ENCODE assay signal across 26 cellular contexts in genomic region chr3:108106031-108106430, GRCh38. TPM values are rescaled to one million over a fixed set of nuclear protein-coding genes. Genes with fewer than 3 reads are reported as not detected.
DNase-seq lines count a peak whose midpoint lies in the region; ATAC-seq and TF ChIP-seq lines count a peak whose summit lies in the region.
"Had no signal": no experiment of that assay in that cellular context is flagged by ENCODE, and none has a peak within 500 bp of the region (broad histone marks: within the 10 kb centered on the region; RNA-seq: fewer than 3 reads in every experiment).

No MANE protein-coding gene starts in this region.

- no peak for ATAC-seq in GM21423 (IDR thresholded peaks at IDR 0.05; ENCODE audit: unreplicated experiment)
- ATAC-seq: activated CD8-positive, alpha-beta T cell treated with anti-CD3 and anti-CD28 coated beads for 36 hours; HCT116; pancreas; sciatic nerve had no signal

- no peaks in the 10 kb centered on the region for H3K9me3 ChIP-seq in HEK293 (ENCODE audit: control insufficient read depth, insufficient read depth, low read depth, low read length)
- H3K9me3 ChIP-seq: pancreas, tibial artery had no signal

- CTCF ChIA-PET in HEK293 (lab: Yijun Ruan, JAX): no interaction called here

- no peak overlapping the region for H3K27ac ChIP-seq in HEK293 (ENCODE audit: extremely low read depth, low read depth, low read length)
- H3K27ac ChIP-seq: pancreas, tibial artery had no signal

- no peaks in the 10 kb centered on the region for H3K4me1 ChIP-seq in HEK293 (ENCODE audit: control insufficient read depth, insufficient read depth, low read length)
- H3K4me1 ChIP-seq: pancreas had no signal

- DNase-seq in Daoy (ENCODE audit: low read depth) (peak; percentile 70), RPMI7951 (ENCODE audit: low read depth) (peak; percentile 53), fibroblast of peridontal ligament (ENCODE audit: extremely low read depth) (peak; percentile 70), dermis blood vessel endothelial cell (no peak), DMS79 treated with DMSO at 0.1 percent for 48 hours (lab: John Stamatoyannopoulos, UW) (no peak)
- DNase-seq: activated B cell treated with CpG ODN at 0.5 μM for 24 hours; activated CD8-positive, alpha-beta T cell treated with anti-CD3 and anti-CD28 coated beads for 36 hours; activated naive CD4-positive, alpha-beta T cell; activated T-cell treated with anti-CD3 and anti-CD28 coated beads, Interleukin-2, amount 50 U/mL, for 1 hour; amygdala; Calu3; GDM1; hypothalamus; kidney; naive B cell; NCI-H2081; NCI-H526; OCI-M1; pancreas; stimulated activated CD4-positive, alpha-beta T cell treated with anti-CD3 and anti-CD28 coated beads, Interleukin-1b, Interleukin-23, amount 100 ng/mL, for 48 hours; stimulated activated naive CD4-positive, alpha-beta T cell treated with Interleukin-2 at 50 U/mL for 16 hours; tibial artery had no signal

- no peak for TF ChIP-seq CTCF in HEK293 (tag by site-specific recombination; IDR thresholded peaks at IDR 0.05)

- H3K36me3 ChIP-seq in HEK293 (ENCODE audit: control insufficient read depth in 2 of 2, insufficient read depth in 1 of 2, low read length in 2 of 2): no peaks in the 10 kb centered on the region
- H3K36me3 ChIP-seq: pancreas, tibial artery had no signal

- POLR2A ChIA-PET in HEK293 (lab: Yijun Ruan, JAX): no interaction called here

- H3K4me3 ChIP-seq in HEK293 (ENCODE audit: low read depth, low read length): no peak overlapping the region
- H3K4me3 ChIP-seq: pancreas, tibial artery had no signal

TF ChIP-seq in HEK293, 187 proteins besides CTCF, POLR2A, EP300 and RAD21:
- peak; percentile 33; the same call in 1 of the 2 replicates for TF ChIP-seq ZBTB21 (tag by site-specific recombination; IDR thresholded peaks at IDR 0.05)
- peak; percentile 64 for TF ChIP-seq ATF2 (tag by site-specific recombination; IDR thresholded peaks at IDR 0.05; ENCODE audit: low read depth)
- TF ChIP-seq ZBTB17 (tag by site-specific recombination; IDR thresholded peaks at IDR 0.05): no peak
- TF ChIP-seq ZNF830 (tag by site-specific recombination; IDR thresholded peaks at IDR 0.05; ENCODE audit: low read depth): no peak
- TF ChIP-seq ZNF366 (tag by site-specific recombination; conservative IDR thresholded peaks at IDR 0.05): no peak

RNA-seq across cellular contexts. Expression of gene CD47, which starts 15.2 kb away (rescaled TPM):
- 160 and 273 TPM in 2 replicates for total RNA-seq in Daoy (2014; rRNA removed; shearing (Covaris generic))
- total RNA-seq in RPMI7951 (2014; rRNA removed; shearing (Covaris generic)): 93.7 and 111 TPM in 2 replicates
- total RNA-seq in dermis blood vessel endothelial cell: 85.6 and 113 TPM in 2 replicates

Comparison
In these comparisons a context has a peak if more than half of its experiments do, and no peak if none do; other contexts are left out.
1. DNase-seq: peak in Daoy (single experiment), RPMI7951 (single experiment) and fibroblast of peridontal ligament (single experiment); none in dermis blood vessel endothelial cell (single experiment) and DMS79 treated with DMSO at 0.1 percent for 48 hours (single experiment).